ENCODE assay signal across 1 cellular context in genomic region chr18:3654442-3655253, GRCh38.
TF ChIP-seq lines count a peak whose summit lies in the region.

No MANE protein-coding gene starts in this region.

TF ChIP-seq in H1, 55 proteins besides CTCF, POLR2A, EP300 and RAD21:
- TF ChIP-seq HDAC6 (IDR thresholded peaks at IDR 0.05; ENCODE audit: low read depth, low read length) (no peak), CBX8 (IDR thresholded peaks at IDR 0.05; ENCODE audit: borderline replicate concordance, low read depth, low read length) (no peak), RNF2 (IDR thresholded peaks at IDR 0.05; ENCODE audit: borderline replicate concordance, low read depth, low read length, missing control alignments, poor library complexity, severe bottlenecking) (no peak), EGR1 (IDR thresholded peaks at IDR 0.05; ENCODE audit: borderline replicate concordance, low read depth, low read length) (no peak), GTF2F1 (IDR thresholded peaks at IDR 0.05; ENCODE audit: borderline replicate concordance, low read depth, low read length) (no peak), HDAC2 (IDR thresholded peaks at IDR 0.05; ENCODE audit: borderline replicate concordance in 1 of 2, low read depth in 2 of 2, low read length in 2 of 2) (no peak), CREB1 (IDR thresholded peaks at IDR 0.05) (no peak), SRF (IDR thresholded peaks at IDR 0.05; ENCODE audit: low read depth, low read length) (no peak), USF2 (IDR thresholded peaks at IDR 0.05; ENCODE audit: low read length) (no peak), TBP (IDR thresholded peaks at IDR 0.05; ENCODE audit: low read depth, low read length) (no peak), TCF12 (IDR thresholded peaks at IDR 0.05; ENCODE audit: low read depth, low read length) (no peak), JUN (IDR thresholded peaks at IDR 0.05; ENCODE audit: low read depth, low read length) (no peak)
